ENCODE assay signal across 25 cellular contexts in genomic region chr18:79695856-79696850, GRCh38. TPM values are rescaled to one million over a fixed set of nuclear protein-coding genes. Genes with fewer than 3 reads are reported as not detected.
DNase-seq lines count a peak whose midpoint lies in the region; ATAC-seq, FAIRE-seq and TF ChIP-seq lines count a peak whose summit lies in the region.
"Had no signal": no experiment of that assay in that cellular context is flagged by ENCODE, and none has a peak within 500 bp of the region (broad histone marks: within the 10 kb centered on the region; RNA-seq: fewer than 3 reads in every experiment).

No MANE protein-coding gene starts in this region.

- no peak overlapping the region for H3K23ac ChIP-seq in IMR-90 (ENCODE audit: low read depth, low read length)

- no peaks in the 10 kb centered on the region for H3F3A ChIP-seq in smooth muscle cell (ENCODE audit: low read depth)

- H2AK5ac ChIP-seq in IMR-90 (ENCODE audit: low read depth, low read length), result peak overlapping the region; percentile 49; the same call in 1 of the 2 replicates

- 93% methylated on average over 24 of the region's 53 CpGs; no CpG with 5 or more reads in 1 of the 2 experiments for WGBS in IMR-90 (ENCODE audit: extremely low coverage in 2 of 2, insufficient read length in 1 of 2), 2 experiments
- 95% methylated on average over 53 of the region's 53 CpGs for WGBS in sigmoid colon, 2 donors
- WGBS in smooth muscle cell (ENCODE audit: low lambda C conversion rate), result 93% methylated on average over 46 of the region's 53 CpGs

- H3K4me3 ChIP-seq in IMR-90 (ENCODE audit: insufficient read depth, low read depth, low read length) (no peak overlapping the region), bronchial epithelial cell (ENCODE audit: low read depth, low read length) (no peak overlapping the region), lower lobe of right lung (no peak overlapping the region), sigmoid colon (no peak overlapping the region), smooth muscle cell (no peak overlapping the region)
- H3K4me3 ChIP-seq: A549, GM23248, MG63 had no signal

- ATAC-seq in IMR-90 (ENCODE audit: low read depth) (no peak), lower lobe of right lung (no peak), HG03280 (IDR thresholded peaks at IDR 0.05; ENCODE audit: unreplicated experiment) (no peak)
- ATAC-seq: A549, Panc1 had no signal

- TF ChIP-seq EP300 in sigmoid colon (IDR thresholded peaks at IDR 0.05), result no peak

- DNase-seq in IMR-90, result no peak
- DNase-seq in bronchial epithelial cell (ENCODE audit: low read depth), result no peak
- DNase-seq in lower lobe of right lung, result peak; percentile 43
- peak; percentile 56 for DNase-seq in sigmoid colon
- no peak for DNase-seq in OCI-M2 (lab: John Stamatoyannopoulos, UW; ENCODE audit: unreplicated experiment)
- no peak for DNase-seq in smooth muscle cell (lab: John Stamatoyannopoulos, UW; ENCODE audit: unreplicated experiment)
- DNase-seq: AML-193; C1 segment of cervical spinal cord; CD4-positive, alpha-beta memory T cell; COR-L47; DMS53; H9; KG1; MG63; NCI-H1105 treated with DMSO at 0.1 percent for 48 hours; NCI-H2029; NCI-H446 treated with DMSO at 0.1 percent for 48 hours; NCI-H526; SHP77 had no signal

- H3K9me3 ChIP-seq in IMR-90 (ENCODE audit: control insufficient read depth, insufficient read depth, low read length), result no peaks in the 10 kb centered on the region
- no peaks in the 10 kb centered on the region for H3K9me3 ChIP-seq in lower lobe of right lung
- no peaks in the 10 kb centered on the region for H3K9me3 ChIP-seq in sigmoid colon
- H3K9me3 ChIP-seq in smooth muscle cell (replicated peaks; ENCODE audit: low read depth), result no peaks in the 10 kb centered on the region
- H3K9me3 ChIP-seq: A549, MG63 had no signal

- intact Hi-C loops in IMR-90 (cut with micrococcal nuclease) (loop anchor here (10.0 kb wide), 1 partner anchor 339 kb away; the partner anchor contains the start of gene RBFA), lower lobe of right lung (cut with DNase I) (no loop called here), sigmoid colon (cut with DNase I) (no loop called here)

- H2AFZ ChIP-seq in IMR-90 (replicated peaks; ENCODE audit: low read length, poor library complexity) (no peak overlapping the region), smooth muscle cell (ENCODE audit: low read depth) (no peak overlapping the region)
- H2AFZ ChIP-seq: GM23248 had no signal

- H4K5ac ChIP-seq in IMR-90 (ENCODE audit: low read depth, low read length), result no peak overlapping the region

- dilution Hi-C loops in IMR-90 (cut with HindIII; ENCODE audit: low sequenced_read_pairs, unreplicated experiment), result no loop called here

- H3K79me1 ChIP-seq in IMR-90 (ENCODE audit: low read depth in 1 of 2, low read length in 2 of 2), result peaks cover 20 to 62% of the 10 kb centered on the region in 2 experiments

- no peak overlapping the region for H2AK9ac ChIP-seq in IMR-90 (replicated peaks; ENCODE audit: low read depth, low read length, poor library complexity)

- H4K20me1 ChIP-seq in IMR-90 (ENCODE audit: insufficient read depth, low read length) (peaks cover 44% of the 10 kb centered on the region), smooth muscle cell (ENCODE audit: low read depth) (peaks cover 61% of the 10 kb centered on the region)

- no TSS peak for BruUV-seq in IMR-90 (replicated peaks; lab: Mats Ljungman, UMichigan)

- no peak overlapping the region for H2BK15ac ChIP-seq in IMR-90 (ENCODE audit: low read depth, low read length)

- H3K36me3 ChIP-seq in IMR-90 (ENCODE audit: control insufficient read depth, insufficient read depth, low read length) (peaks cover 41% of the 10 kb centered on the region), bronchial epithelial cell (ENCODE audit: control insufficient read depth, insufficient read depth, low read length) (peaks cover 28% of the 10 kb centered on the region), lower lobe of right lung (peaks cover 62% of the 10 kb centered on the region), sigmoid colon (peaks cover 12 to 61% (median 43%) of the 10 kb centered on the region in 4 donors), smooth muscle cell (ENCODE audit: low read depth) (peaks cover 7% of the 10 kb centered on the region)

- H3K4me1 ChIP-seq in IMR-90 (ENCODE audit: control insufficient read depth, insufficient read depth, low read length) (peaks cover 18% of the 10 kb centered on the region), lower lobe of right lung (no peaks in the 10 kb centered on the region), sigmoid colon (no peaks in the 10 kb centered on the region), smooth muscle cell (ENCODE audit: low read depth) (no peaks in the 10 kb centered on the region)
- H3K4me1 ChIP-seq: A549 had no signal

- H3K9me1 ChIP-seq in IMR-90 (ENCODE audit: insufficient read depth, low read length), result peaks cover 20% of the 10 kb centered on the region

- CTCF ChIA-PET in IMR-90 (lab: Yijun Ruan, JAX), result no interaction called here

- TF ChIP-seq CTCF in IMR-90 (conservative IDR thresholded peaks at IDR 0.05; ENCODE audit: low read depth, low read length) (no peak), bronchial epithelial cell (IDR thresholded peaks at IDR 0.05; ENCODE audit: insufficient read depth, low read length, severe bottlenecking) (no peak), lower lobe of right lung (IDR thresholded peaks at IDR 0.05) (no peak), sigmoid colon (IDR thresholded peaks at IDR 0.05) (no peak), smooth muscle cell (IDR thresholded peaks at IDR 0.05; ENCODE audit: borderline replicate concordance, insufficient read depth, poor library complexity, severe bottlenecking) (no peak)

- no peak for TF ChIP-seq RAD21 in IMR-90 (IDR thresholded peaks at IDR 0.05; ENCODE audit: low read length)

- peak; percentile 32 for FAIRE-seq in bronchial epithelial cell (lab: Jason Lieb, UNC)
- FAIRE-seq: A549, GM18507 had no signal

- H3K27me3 ChIP-seq in IMR-90 (ENCODE audit: control insufficient read depth, insufficient read depth, low read length) (no peaks in the 10 kb centered on the region), bronchial epithelial cell (ENCODE audit: control insufficient read depth, insufficient read depth, low read length) (no peaks in the 10 kb centered on the region), lower lobe of right lung (ENCODE audit: low read depth) (no peaks in the 10 kb centered on the region), sigmoid colon (no peaks in the 10 kb centered on the region), smooth muscle cell (ENCODE audit: low read depth) (no peaks in the 10 kb centered on the region)
- H3K27me3 ChIP-seq: MG63 had no signal

- no peak overlapping the region for H3K9ac ChIP-seq in IMR-90 (ENCODE audit: low read depth, low read length)
- H3K9ac ChIP-seq in smooth muscle cell (ENCODE audit: low read depth), result no peak overlapping the region
- H3K9ac ChIP-seq: GM23248 had no signal

- H3K14ac ChIP-seq in IMR-90 (replicated peaks; ENCODE audit: low read depth, low read length), result no peak overlapping the region

- H3K18ac ChIP-seq in IMR-90 (ENCODE audit: low read depth, low read length), result no peak overlapping the region

- no peak overlapping the region for H3K4me2 ChIP-seq in IMR-90 (ENCODE audit: low read depth, low read length)
- no peak overlapping the region for H3K4me2 ChIP-seq in smooth muscle cell
- H3K4me2 ChIP-seq: A549 had no signal

- H4K8ac ChIP-seq in IMR-90 (ENCODE audit: low read depth in 2 of 2, low read length in 2 of 2), result no peak overlapping the region

- H3K4ac ChIP-seq in IMR-90 (ENCODE audit: low read depth, low read length), result peak overlapping the region; percentile 65; the same call in 1 of the 2 replicates

- H4K91ac ChIP-seq in IMR-90 (ENCODE audit: insufficient read depth, low read depth, low read length), result peak overlapping the region; percentile 9; the same call in 1 of the 2 replicates

- H3K56ac ChIP-seq in IMR-90 (ENCODE audit: extremely low read depth, insufficient read depth, low read length), result no peak overlapping the region

- H3K27ac ChIP-seq in IMR-90 (ENCODE audit: insufficient read depth, low read length), result no peak overlapping the region
- no peak overlapping the region for H3K27ac ChIP-seq in lower lobe of right lung
- no peak overlapping the region for H3K27ac ChIP-seq in sigmoid colon
- no peak overlapping the region for H3K27ac ChIP-seq in smooth muscle cell (ENCODE audit: low read depth)
- H3K27ac ChIP-seq: A549, GM23248, RWPE1 had no signal

- H2BK5ac ChIP-seq in IMR-90 (ENCODE audit: low read depth, low read length, poor library complexity, severe bottlenecking), result no peak overlapping the region

- 0 out of 2 replicates have a peak overlapping the region, but pooled peaks have one; percentile 37 for H2BK120ac ChIP-seq in IMR-90 (ENCODE audit: low read depth, low read length)

- peaks cover 10% of the 10 kb centered on the region for H3K79me2 ChIP-seq in smooth muscle cell (ENCODE audit: low read depth)

- in situ Hi-C loops in IMR-90 (cut with MboI; ENCODE audit: low sequenced_read_pairs), result no loop called here

- TF ChIP-seq POLR2A in IMR-90 (IDR thresholded peaks at IDR 0.05; ENCODE audit: low read depth, low read length) (no peak), sigmoid colon (IDR thresholded peaks at IDR 0.05) (no peak)

- POLR2A ChIA-PET in IMR-90 (lab: Charles Lee; ENCODE audit: unreplicated experiment), result no interaction called here

- H2BK20ac ChIP-seq in IMR-90 (ENCODE audit: low read depth, low read length), result no peak overlapping the region

TF ChIP-seq in IMR-90, 13 proteins besides CTCF, POLR2A, EP300 and RAD21 (continues in another document):
- TF ChIP-seq CEBPB (IDR thresholded peaks at IDR 0.05; ENCODE audit: low read depth, low read length) (no peak), FOS (IDR thresholded peaks at IDR 0.05; ENCODE audit: low read depth, low read length) (no peak), RFX5 (IDR thresholded peaks at IDR 0.05; ENCODE audit: low read depth, low read length) (no peak)
- TF ChIP-seq, protein P1, sequence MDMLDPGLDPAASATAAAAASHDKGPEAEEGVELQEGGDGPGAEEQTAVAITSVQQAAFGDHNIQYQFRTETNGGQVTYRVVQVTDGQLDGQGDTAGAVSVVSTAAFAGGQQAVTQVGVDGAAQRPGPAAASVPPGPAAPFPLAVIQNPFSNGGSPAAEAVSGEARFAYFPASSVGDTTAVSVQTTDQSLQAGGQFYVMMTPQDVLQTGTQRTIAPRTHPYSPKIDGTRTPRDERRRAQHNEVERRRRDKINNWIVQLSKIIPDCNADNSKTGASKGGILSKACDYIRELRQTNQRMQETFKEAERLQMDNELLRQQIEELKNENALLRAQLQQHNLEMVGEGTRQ (IDR thresholded peaks at IDR 0.05; ENCODE audit: low read depth, low read length), result no peak

RNA-seq across cellular contexts. Expression of gene CTDP1, which starts 16.6 kb away (rescaled TPM):
- total RNA-seq in IMR-90 (2012; rRNA removed), result 17.5 and 17.6 TPM in 2 replicates
- polyA plus RNA-seq in IMR-90 (2012; rRNA removed), result 13.4 and 14.5 TPM in 2 replicates
- 10.6 and 13.3 TPM in 2 replicates for polyA plus RNA-seq in IMR-90 (2012; cell fraction: cytosol; rRNA removed)
- polyA plus RNA-seq in IMR-90 (2012; cell fraction: nucleus; rRNA removed; ENCODE audit: low replicate concordance), result 23.9 and 32.2 TPM in 2 replicates
- 27.1 and 32.1 TPM in 2 replicates for total RNA-seq in bronchial epithelial cell
- total RNA-seq in lower lobe of right lung, result 25.2 TPM
- total RNA-seq in sigmoid colon, result 10 to 100 TPM; 11.1 to 14.7 (median 12.6) TPM
- polyA plus RNA-seq in sigmoid colon, result 10 to 100 TPM; 15.6 to 25.9 (median 22.3) TPM
- total RNA-seq in smooth muscle cell, result 7.7 and 14.1 TPM in 2 replicates
- polyA plus RNA-seq in smooth muscle cell, result 18.4 and 20.5 TPM in 2 replicates

Comparison
In these comparisons a context has a peak if more than half of its experiments do, and no peak if none do; other contexts are left out.
1. DNase-seq: peak in lower lobe of right lung (single experiment) and sigmoid colon (single experiment); none in IMR-90 (single experiment), bronchial epithelial cell (single experiment), OCI-M2 (single experiment) and smooth muscle cell (single experiment).